Comparison of ENCODE assay signal across 16 cellular contexts in the genomic region with DNA sequence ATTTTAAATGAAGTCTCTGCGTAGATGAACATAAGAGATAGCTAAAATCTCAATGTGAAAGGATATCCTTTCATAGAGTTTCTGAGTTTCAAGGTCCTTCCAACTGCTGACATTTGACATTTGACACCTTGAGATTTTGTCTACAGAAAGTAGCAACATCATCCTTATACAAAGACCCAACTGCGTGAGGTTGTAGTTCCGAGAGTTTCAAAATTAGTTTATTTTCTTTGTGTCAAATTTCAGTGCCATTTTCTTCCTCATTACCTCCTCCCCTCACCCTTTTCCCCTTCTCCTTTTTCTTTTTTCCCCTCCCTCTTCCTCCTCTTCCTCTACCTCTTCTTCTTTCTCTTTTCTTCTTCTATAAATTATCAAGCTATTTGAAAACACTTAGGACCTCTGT. TPM values are rescaled to one million over a fixed set of nuclear protein-coding genes. Genes with fewer than 3 reads are reported as not detected.
"Had no signal": no experiment of that assay in that cellular context is flagged by ENCODE, and none has a peak within 500 bp of the region (broad histone marks: within the 10 kb centered on the region; RNA-seq: fewer than 3 reads in every experiment).

No MANE protein-coding gene starts in this region.

- H3K27ac Mint-ChIP-seq: activated naive CD4-positive, alpha-beta T cell treated with anti-CD3 and anti-CD28 coated beads for 36 hours; memory B cell; naive thymus-derived CD8-positive, alpha-beta T cell; stimulated activated naive B cell treated with anti-CD40 and anti-IgM and Interleukin-4, amounts not matched to agents 10 μg/mL and 1 μg/mL and 100 μg/mL, for 72 hours had no signal

- H3K9me3 Mint-ChIP-seq: effector memory CD8-positive, alpha-beta T cell; memory B cell; naive thymus-derived CD8-positive, alpha-beta T cell had no signal

- ATAC-seq: effector memory CD8-positive, alpha-beta T cell; foreskin keratinocyte; left ventricle myocardium superior; naive thymus-derived CD8-positive, alpha-beta T cell; stimulated activated naive B cell treated with anti-CD40 and anti-IgM and Interleukin-4, amounts not matched to agents 10 μg/mL and 1 μg/mL and 100 μg/mL, for 72 hours had no signal

- H3K4me3 Mint-ChIP-seq: activated naive CD4-positive, alpha-beta T cell treated with anti-CD3 and anti-CD28 coated beads for 36 hours; effector memory CD8-positive, alpha-beta T cell; memory B cell; naive thymus-derived CD8-positive, alpha-beta T cell; stimulated activated naive B cell treated with anti-CD40 and anti-IgM and Interleukin-4, amounts not matched to agents 10 μg/mL and 1 μg/mL and 100 μg/mL, for 72 hours had no signal

- FAIRE-seq: astrocyte, bronchial epithelial cell had no signal

- DNase-seq: activated CD4-positive, CD25-positive, alpha-beta regulatory T cell; activated naive CD4-positive, alpha-beta T cell treated with anti-CD3 and anti-CD28 coated beads for 36 hours; effector memory CD8-positive, alpha-beta T cell; foreskin keratinocyte; glutamatergic neuron; hypothalamus; left ventricle myocardium superior; naive thymus-derived CD8-positive, alpha-beta T cell; nucleus accumbens; stimulated activated naive B cell treated with anti-CD40 and anti-IgM and Interleukin-4, amounts not matched to agents 10 μg/mL and 1 μg/mL and 100 μg/mL, for 72 hours; substantia nigra had no signal

- H3K36me3 Mint-ChIP-seq: memory B cell; naive thymus-derived CD8-positive, alpha-beta T cell had no signal

- H3K27me3 Mint-ChIP-seq: effector memory CD8-positive, alpha-beta T cell; memory B cell; stimulated activated naive B cell treated with anti-CD40 and anti-IgM and Interleukin-4, amounts not matched to agents 10 μg/mL and 1 μg/mL and 100 μg/mL, for 72 hours had no signal

RNA-seq across cellular contexts. Expression of a gene that starts 26.9 kb away (rescaled TPM):
- total RNA-seq: astrocyte, chondrocyte, foreskin keratinocyte, kidney epithelial cell had no signal
- polyA plus RNA-seq: foreskin keratinocyte had no signal
